ENCODE assay signal across 6 cellular contexts in the genomic region with DNA sequence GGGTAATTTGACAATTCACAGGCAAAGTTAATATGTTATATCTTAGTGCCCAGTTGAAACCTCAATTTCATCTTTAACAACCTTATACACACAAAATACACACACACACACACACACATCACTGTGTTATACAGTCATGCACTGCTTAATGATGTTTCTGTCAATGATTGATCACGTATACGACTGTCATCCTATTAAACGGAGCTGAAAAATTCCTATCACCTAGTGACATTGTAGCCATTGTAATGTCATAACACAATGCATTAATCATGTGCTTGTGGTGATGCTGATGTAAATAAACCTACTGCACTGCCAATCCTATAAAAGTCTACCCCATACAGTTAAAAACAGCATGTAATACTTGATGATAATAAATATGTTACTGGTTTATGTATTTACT.
"Had no signal": no experiment of that assay in that cellular context is flagged by ENCODE, and none has a peak within 500 bp of the region (broad histone marks: within the 10 kb centered on the region; RNA-seq: fewer than 3 reads in every experiment).

No MANE protein-coding gene starts in this region.

- H3K36me3 ChIP-seq: HAP-1 had no signal

- DNase-seq: GM23248, GOT3, H7, KG1 had no signal

- FAIRE-seq: HepG2 had no signal

- H3K9me3 ChIP-seq: HAP-1 had no signal

- H3K9ac ChIP-seq: GM23248 had no signal

- H3K27ac ChIP-seq: GM23248 had no signal

- H3K4me3 ChIP-seq: GM23248, HAP-1 had no signal

- H3K4me1 ChIP-seq: HAP-1 had no signal
